16 cellular contexts compared by ENCODE assay signal in the genomic region with DNA sequence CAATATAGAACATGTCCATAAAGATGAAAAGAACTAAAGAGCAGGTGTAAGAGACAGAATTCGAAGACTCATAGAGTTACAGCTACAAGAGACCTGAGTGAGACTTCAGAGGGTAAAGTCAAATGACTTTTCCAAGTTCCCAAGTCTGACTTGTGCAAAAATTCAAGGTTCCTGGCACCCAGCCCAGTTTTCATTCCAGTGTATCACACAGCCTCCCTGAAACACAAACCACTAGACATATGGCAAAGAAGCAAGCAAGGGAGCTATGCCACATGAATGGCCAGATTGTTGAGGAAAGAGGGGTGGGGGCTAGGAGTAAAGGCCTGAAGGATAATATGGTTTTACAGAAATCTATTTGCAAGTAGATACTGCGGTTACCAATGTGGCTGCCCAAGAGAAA.
DNase-seq lines count a peak whose midpoint lies in the region; ATAC-seq and TF ChIP-seq lines count a peak whose summit lies in the region.
"Had no signal": no experiment of that assay in that cellular context is flagged by ENCODE, and none has a peak within 500 bp of the region (broad histone marks: within the 10 kb centered on the region; RNA-seq: fewer than 3 reads in every experiment).

No MANE protein-coding gene starts in this region.

- no peaks in the 10 kb centered on the region for H3K4me1 Mint-ChIP-seq in CD8-positive, alpha-beta memory T cell
- H3K4me1 Mint-ChIP-seq: activated CD4-positive, alpha-beta T cell treated with anti-CD3 and anti-CD28 coated beads for 36 hours; B cell; stimulated activated memory B cell treated with anti-CD40 and anti-IgM and Interleukin-4, amounts not matched to agents 10 μg/mL and 1 μg/mL and 100 μg/mL, for 72 hours had no signal

- CTCF ChIA-PET in CD8-positive, alpha-beta memory T cell (lab: Charles Lee), result no interaction called here

- H3K4me3 ChIP-seq in body of pancreas (no peak overlapping the region), mucosa of descending colon (no peak overlapping the region)
- no peak overlapping the region for H3K4me3 ChIP-seq in CD8-positive, alpha-beta memory T cell (ENCODE audit: low read length)

- TF ChIP-seq CTCF in body of pancreas (IDR thresholded peaks at IDR 0.05) (no peak), mucosa of descending colon (IDR thresholded peaks at IDR 0.05) (no peak)

- peaks cover 0 to 5% of the 10 kb centered on the region in 2 donors for H3K27me3 Mint-ChIP-seq in CD8-positive, alpha-beta memory T cell
- H3K27me3 Mint-ChIP-seq: stimulated activated memory B cell treated with anti-CD40 and anti-IgM and Interleukin-4, amounts not matched to agents 10 μg/mL and 1 μg/mL and 100 μg/mL, for 72 hours had no signal

- 84 to 90% methylated on average over 2 of the region's 2 CpGs for WGBS in body of pancreas, 2 donors

- intact Hi-C loops in body of pancreas (cut with DNase I) (no loop called here), mucosa of descending colon (cut with DNase I, micrococcal nuclease) (no loop called here)

- H3K36me3 Mint-ChIP-seq in CD8-positive, alpha-beta memory T cell, result no peaks in the 10 kb centered on the region
- H3K36me3 Mint-ChIP-seq: stimulated activated memory B cell treated with anti-CD40 and anti-IgM and Interleukin-4, amounts not matched to agents 10 μg/mL and 1 μg/mL and 100 μg/mL, for 72 hours had no signal

- H3K27ac ChIP-seq in body of pancreas, result no peak overlapping the region
- no peak overlapping the region for H3K27ac ChIP-seq in CD8-positive, alpha-beta memory T cell (ENCODE audit: low read depth, low read length)
- H3K27ac ChIP-seq: brain microvascular endothelial cell, epithelial cell of prostate had no signal

- H3K36me3 ChIP-seq in body of pancreas (replicated peaks in 1 of 2; ENCODE audit: insufficient read depth in 1 of 2, low read depth in 2 of 2) (no peaks in the 10 kb centered on the region), mucosa of descending colon (ENCODE audit: low read depth) (no peaks in the 10 kb centered on the region)
- no peaks in the 10 kb centered on the region for H3K36me3 ChIP-seq in CD8-positive, alpha-beta memory T cell (ENCODE audit: insufficient read depth, low read length)
- H3K36me3 ChIP-seq: brain microvascular endothelial cell had no signal

- peak; percentile 98 for DNase-seq in DMS 273 treated with DMSO at 0.1 percent for 48 hours (lab: John Stamatoyannopoulos, UW)
- peak; percentile 45 for DNase-seq in NCI-H1694 treated with DMSO at 0.1 percent for 48 hours (lab: John Stamatoyannopoulos, UW)
- peak; percentile 65 to 82 (median 76) for DNase-seq in body of pancreas
- DNase-seq in mucosa of descending colon, result peak in 2 of 3 donors; percentile 26 to 60
- DNase-seq in Kasumi-1 (lab: John Stamatoyannopoulos, UW), result no peak
- DNase-seq in LoVo (ENCODE audit: low spot score), result no peak
- DNase-seq in CD8-positive, alpha-beta memory T cell, result no peak
- no peak for DNase-seq in activated CD8-positive, alpha-beta memory T cell treated with anti-CD3 and anti-CD28 coated beads, Interleukin-2, amount 50 U/mL, for 48 hours
- DNase-seq: activated CD4-positive, alpha-beta T cell treated with anti-CD3 and anti-CD28 coated beads for 36 hours; activated T-cell treated with anti-CD3 and anti-CD28 coated beads, Interleukin-2, amount 50 U/mL, for 48 hours; brain microvascular endothelial cell; H9; SW 1271 had no signal

- H3K4me3 Mint-ChIP-seq in CD8-positive, alpha-beta memory T cell, result no peak overlapping the region
- H3K4me3 Mint-ChIP-seq: activated CD4-positive, alpha-beta T cell treated with anti-CD3 and anti-CD28 coated beads for 36 hours; B cell; H9; stimulated activated memory B cell treated with anti-CD40 and anti-IgM and Interleukin-4, amounts not matched to agents 10 μg/mL and 1 μg/mL and 100 μg/mL, for 72 hours had no signal

- peak; percentile 41 for ATAC-seq in body of pancreas
- peak; percentile 40 for ATAC-seq in mucosa of descending colon
- ATAC-seq: activated CD4-positive, alpha-beta T cell treated with anti-CD3 and anti-CD28 coated beads for 36 hours; stimulated activated memory B cell treated with anti-CD40 and anti-IgM and Interleukin-4, amounts not matched to agents 10 μg/mL and 1 μg/mL and 100 μg/mL, for 72 hours had no signal

- POLR2A ChIA-PET in CD8-positive, alpha-beta memory T cell (lab: Charles Lee), result no interaction called here

- H3K9me3 ChIP-seq in body of pancreas (no peaks in the 10 kb centered on the region), mucosa of descending colon (no peaks in the 10 kb centered on the region)
- no peaks in the 10 kb centered on the region for H3K9me3 ChIP-seq in CD8-positive, alpha-beta memory T cell (ENCODE audit: low read length)

- no peaks in the 10 kb centered on the region for H3K27me3 ChIP-seq in body of pancreas
- no peaks in the 10 kb centered on the region for H3K27me3 ChIP-seq in CD8-positive, alpha-beta memory T cell (ENCODE audit: insufficient read depth, low read length, poor library complexity, severe bottlenecking)

- no peak for TF ChIP-seq POLR2A in body of pancreas (IDR thresholded peaks at IDR 0.05)

- no peak overlapping the region for H3K27ac Mint-ChIP-seq in CD8-positive, alpha-beta memory T cell
- H3K27ac Mint-ChIP-seq: activated CD4-positive, alpha-beta T cell treated with anti-CD3 and anti-CD28 coated beads for 36 hours; B cell; H9; stimulated activated memory B cell treated with anti-CD40 and anti-IgM and Interleukin-4, amounts not matched to agents 10 μg/mL and 1 μg/mL and 100 μg/mL, for 72 hours had no signal

- H3K9me3 Mint-ChIP-seq in CD8-positive, alpha-beta memory T cell, result no peaks in the 10 kb centered on the region
- H3K9me3 Mint-ChIP-seq: H9; stimulated activated memory B cell treated with anti-CD40 and anti-IgM and Interleukin-4, amounts not matched to agents 10 μg/mL and 1 μg/mL and 100 μg/mL, for 72 hours had no signal

- H3K4me1 ChIP-seq in body of pancreas (peaks cover 21% of the 10 kb centered on the region), mucosa of descending colon (ENCODE audit: low read depth) (peaks cover 5% of the 10 kb centered on the region)
- no peaks in the 10 kb centered on the region for H3K4me1 ChIP-seq in CD8-positive, alpha-beta memory T cell (ENCODE audit: insufficient read depth, low read length)

Comparison
In these comparisons a context has a peak if more than half of its experiments do, and no peak if none do; other contexts are left out.
1. DNase-seq: peak in DMS 273 treated with DMSO at 0.1 percent for 48 hours (single experiment), NCI-H1694 treated with DMSO at 0.1 percent for 48 hours (single experiment), body of pancreas (4 of 4) and mucosa of descending colon (2 of 3); none in Kasumi-1 (0 of 2), LoVo (single experiment), CD8-positive, alpha-beta memory T cell (0 of 5) and activated CD8-positive, alpha-beta memory T cell treated with anti-CD3 and anti-CD28 coated beads, Interleukin-2, amount 50 U/mL, for 48 hours (single experiment).